Comparison of ENCODE assay signal across 8 cellular contexts in genomic region chr1:44354268-44354839, GRCh38. TPM values are rescaled to one million over a fixed set of nuclear protein-coding genes. Genes with fewer than 3 reads are reported as not detected.
A peak's percentile ranks its signal among the peaks of the same experiment; 100 is the strongest.
DNase-seq lines count a peak whose midpoint lies in the region; ATAC-seq, FAIRE-seq and TF ChIP-seq lines count a peak whose summit lies in the region.

No MANE protein-coding gene starts in this region.

- H3K27me3 ChIP-seq in PC-9 (ENCODE audit: insufficient read depth, low read depth) (no peaks in the 10 kb centered on the region), pancreas (no peaks in the 10 kb centered on the region)

- H3K36me3 ChIP-seq in PC-9 (ENCODE audit: low read depth) (peaks cover 14% of the 10 kb centered on the region; the same call in 1 of the 2 replicates), pancreas (no peaks in the 10 kb centered on the region)

- no peaks in the 10 kb centered on the region; the same call in 1 of the 2 replicates for H3F3A ChIP-seq in PC-9 (ENCODE audit: insufficient read depth, low read depth)

- peak overlapping the region; percentile 99 for H3K4me3 ChIP-seq in PC-9
- peak overlapping the region; percentile 88 for H3K4me3 ChIP-seq in epithelial cell of proximal tubule (ENCODE audit: low read depth, low read length)
- H3K4me3 ChIP-seq in pancreas: peak overlapping the region; percentile 82 to 98 (median 95)

- H3K4me1 ChIP-seq in PC-9 (replicated peaks; ENCODE audit: insufficient read depth) (peaks cover 21% of the 10 kb centered on the region; the same call in 1 of the 2 replicates), pancreas (peaks cover 8 to 18% (median 17%) of the 10 kb centered on the region in 3 donors)

- TSS peak; percentile 54 for BruUV-seq in PC-9 (replicated peaks; lab: Mats Ljungman, UMichigan)

- H3K4me2 ChIP-seq in PC-9: peak overlapping the region; percentile 99

- peaks cover 55% of the 10 kb centered on the region for H3K79me2 ChIP-seq in PC-9 (ENCODE audit: low read depth)

- H3K9me3 ChIP-seq in PC-9 (ENCODE audit: insufficient read depth, low read depth): no peaks in the 10 kb centered on the region
- no peaks in the 10 kb centered on the region for H3K9me3 ChIP-seq in pancreas

- DNase-seq in ELR (ENCODE audit: low read depth) (peak; percentile 51), PC-9 (peak in 1 of 2 experiments; percentile 23), epithelial cell of proximal tubule (ENCODE audit: low read depth) (no peak), pancreas (no peak), NCI-H187 (lab: John Stamatoyannopoulos, UW) (no peak), activated gamma-delta T cell treated with Interleukin-2 at 50 U/mL for 16 hours (no peak)

- CTCF ChIA-PET in PC-9 (lab: Charles Lee): no interaction called here

- ATAC-seq in pancreas (no peak), HG03439 (IDR thresholded peaks at IDR 0.05; ENCODE audit: unreplicated experiment) (no peak), HG03565 (IDR thresholded peaks at IDR 0.05; ENCODE audit: unreplicated experiment) (no peak)

- H3K27ac ChIP-seq in PC-9 (0 out of 2 replicates have a peak overlapping the region, but pooled peaks have one; percentile 40), pancreas (peak overlapping the region in 2 of 4 donors; percentile 25 to 54)

- intact Hi-C loops in PC-9 (cut with micrococcal nuclease; ENCODE audit: unreplicated experiment): no loop called here
- intact Hi-C loops in pancreas (cut with DNase I): no loop called here

- no peak for FAIRE-seq in pancreas (lab: Jason Lieb, UNC)

- TF ChIP-seq CTCF in PC-9 (conservative IDR thresholded peaks at IDR 0.05) (no peak), epithelial cell of proximal tubule (conservative IDR thresholded peaks at IDR 0.05; ENCODE audit: low read depth, low read length) (no peak), pancreas (IDR thresholded peaks at IDR 0.05) (no peak)

- WGBS in pancreas, 2 donors: 29 to 32% methylated on average over 10 of the region's 10 CpGs

- H4K20me1 ChIP-seq in PC-9 (ENCODE audit: insufficient read depth): peaks cover 9% of the 10 kb centered on the region

- POLR2A ChIA-PET in PC-9 (lab: Charles Lee; ENCODE audit: unreplicated experiment): interaction anchor here (1.0 kb wide), 1 partner anchor 27 kb away, joined by 4 read pairs; no protein-coding TSS in a partner anchor

- no peaks in the 10 kb centered on the region for H3K9me2 ChIP-seq in PC-9 (ENCODE audit: insufficient read depth)

- peak overlapping the region; percentile 90 for H2AFZ ChIP-seq in PC-9

RNA-seq across cellular contexts. Expression of gene ERI3, which starts 0.7 kb away (rescaled TPM):
- 120 and 133 TPM in 2 replicates for total RNA-seq in PC-9 (2021)
- 51.7 and 68.0 TPM in 2 replicates for total RNA-seq in epithelial cell of proximal tubule
- 10 to 100 TPM; 18.9 to 27.4 (median 21.7) TPM for total RNA-seq in pancreas
- polyA plus RNA-seq in pancreas: 10 to 100 TPM; 21.0 to 33.7 TPM

RNA-seq across cellular contexts. Expression of gene RNF220, which starts 50.7 kb away (rescaled TPM):
- total RNA-seq in PC-9 (2021) (82.9 and 86.3 TPM in 2 replicates), epithelial cell of proximal tubule (124 and 152 TPM in 2 replicates), pancreas (10 to 100 TPM; 22.3 to 43.2 (median 29.2) TPM)
- 10 to 100 TPM; 34.4 to 43.0 TPM for polyA plus RNA-seq in pancreas
